In the genomic region with DNA sequence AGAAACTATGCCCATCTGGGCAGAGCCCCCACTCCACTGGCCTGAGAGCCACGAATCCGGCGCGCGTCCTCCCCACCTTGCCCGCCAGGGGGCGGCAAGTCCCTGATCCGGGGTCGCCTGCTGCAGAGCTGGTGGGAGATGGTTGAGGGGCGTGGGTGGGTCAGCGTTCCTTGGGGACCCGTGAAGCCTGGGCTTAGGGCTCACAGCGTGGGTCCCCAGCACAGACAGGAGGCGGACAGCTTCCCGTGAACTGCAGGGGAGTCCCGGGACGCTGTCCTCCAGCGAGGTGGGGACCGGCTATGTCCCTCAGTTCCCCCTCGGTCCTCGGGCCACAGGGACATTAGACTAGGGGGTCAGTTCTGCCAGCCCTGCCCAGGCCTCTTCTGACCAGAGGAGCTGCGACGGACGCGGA, we compare ENCODE assay signal across 7 cellular contexts. TPM values are rescaled to one million over a fixed set of nuclear protein-coding genes. Genes with fewer than 3 reads are reported as not detected.
DNase-seq lines count a peak whose midpoint lies in the region; ATAC-seq and TF ChIP-seq lines count a peak whose summit lies in the region.

No MANE protein-coding gene starts in this region.

- in situ Hi-C loops in astrocyte of the cerebellum (cut with HindIII; ENCODE audit: low sequenced_read_pairs): no loop called here

- H3K4me3 ChIP-seq in HFF-Myc (replicated peaks; ENCODE audit: low read depth, low read length): peak overlapping the region; percentile 97
- H3K4me3 ChIP-seq in astrocyte of the cerebellum (ENCODE audit: low read depth, low read length): peak overlapping the region; percentile 89

- TF ChIP-seq CTCF in GM12873 (IDR thresholded peaks at IDR 0.05; ENCODE audit: insufficient read depth, low read depth, low read length, missing control alignments): peak; percentile 98
- peak; percentile 87 for TF ChIP-seq CTCF in HFF-Myc (IDR thresholded peaks at IDR 0.05; ENCODE audit: low read depth, low read length, missing control alignments)
- peak; percentile 91 for TF ChIP-seq CTCF in astrocyte of the cerebellum (IDR thresholded peaks at IDR 0.05; ENCODE audit: low read depth, low read length, missing control alignments)

- DNase-seq in HFF-Myc (ENCODE audit: extremely low read depth, low read depth) (no peak), MV-4-11 (lab: John Stamatoyannopoulos, UW) (peak; percentile 59), T-helper 2 cell (peak; percentile 54 to 75 (median 61)), astrocyte of the cerebellum (ENCODE audit: low read depth) (no peak), hippocampal formation (lab: John Stamatoyannopoulos, UW) (peak; percentile 30 to 73), sciatic nerve (ENCODE audit: low spot score) (peak; percentile 90)

- peak; percentile 83 for ATAC-seq in sciatic nerve

- intact Hi-C loops in sciatic nerve (cut with DNase I): loop anchor here (2.0 kb wide), 1 partner anchor 145 kb away; no protein-coding TSS in a partner anchor

RNA-seq across cellular contexts. Expression of a gene that starts 0.6 kb away (rescaled TPM):
- total RNA-seq in sciatic nerve: 16.6 TPM

RNA-seq across cellular contexts. Expression of a gene that starts 11.3 kb away (rescaled TPM):
- total RNA-seq in sciatic nerve: 58.8 TPM

RNA-seq across cellular contexts. Expression of a gene that starts 14.9 kb away (rescaled TPM):
- not detected for total RNA-seq in sciatic nerve

RNA-seq across cellular contexts. Expression of a gene that starts 28.0 kb away (rescaled TPM):
- not detected for total RNA-seq in sciatic nerve

RNA-seq across cellular contexts. Expression of a gene that starts 31.8 kb away (rescaled TPM):
- total RNA-seq in sciatic nerve: 179 TPM

Comparison
In these comparisons a context has a peak if more than half of its experiments do, and no peak if none do; other contexts are left out.
1. DNase-seq: peak in MV-4-11 (single experiment), T-helper 2 cell (5 of 5), hippocampal formation (2 of 2) and sciatic nerve (single experiment); none in HFF-Myc (single experiment) and astrocyte of the cerebellum (single experiment).
2. Peak in every context shown above with its lines, with median percentiles within 50 percentile points of each other: CTCF ChIP-seq.